ENCODE assay signal across 9 cellular contexts in the genomic region with DNA sequence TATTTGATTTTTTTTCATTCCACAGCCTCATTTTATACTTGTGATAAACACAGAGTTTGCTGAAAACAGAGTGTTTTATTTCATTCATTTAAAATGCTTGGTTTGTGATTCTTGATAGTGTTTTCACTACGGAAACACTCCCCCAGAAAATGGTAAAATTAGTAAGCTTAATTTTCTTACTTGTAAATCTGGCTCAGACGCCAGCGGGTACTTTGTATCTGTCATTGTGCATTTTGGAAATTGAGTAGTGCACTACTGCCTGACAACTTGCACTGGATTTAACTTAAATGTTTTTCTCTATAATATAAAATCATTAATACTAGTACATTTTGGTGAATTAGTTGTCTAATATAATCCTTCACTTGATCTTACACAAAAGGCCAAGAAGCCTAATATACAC. TPM values are rescaled to one million over a fixed set of nuclear protein-coding genes. Genes with fewer than 3 reads are reported as not detected.
DNase-seq lines count a peak whose midpoint lies in the region; ATAC-seq and TF ChIP-seq lines count a peak whose summit lies in the region.
"Had no signal": no experiment of that assay in that cellular context is flagged by ENCODE, and none has a peak within 500 bp of the region (broad histone marks: within the 10 kb centered on the region; RNA-seq: fewer than 3 reads in every experiment).

No MANE protein-coding gene starts in this region.

- peak overlapping the region; percentile 92 for H3K9ac ChIP-seq in mesenchymal stem cell (ENCODE audit: low read length)

- TF ChIP-seq CTCF in AG04450 (IDR thresholded peaks at IDR 0.05; ENCODE audit: low read depth, low read length): no peak

- no peak overlapping the region for H2AFZ ChIP-seq in mesenchymal stem cell (ENCODE audit: low read depth, low read length)

- H2BK15ac ChIP-seq in mesenchymal stem cell (ENCODE audit: low read depth, poor library complexity, severe bottlenecking): no peak overlapping the region

- no peak overlapping the region for H2BK5ac ChIP-seq in mesenchymal stem cell (ENCODE audit: low read depth, low read length, poor library complexity, severe bottlenecking)

- H3K4ac ChIP-seq in mesenchymal stem cell (ENCODE audit: low read depth in 1 of 2, low read length in 2 of 2): no peak overlapping the region

- no peak overlapping the region for H3K18ac ChIP-seq in mesenchymal stem cell (ENCODE audit: low read depth in 1 of 2, low read length in 2 of 2)

- no peaks in the 10 kb centered on the region for H3K4me1 ChIP-seq in mesenchymal stem cell (ENCODE audit: control insufficient read depth, insufficient read depth, low read depth, low read length)

- no peak overlapping the region for H4K91ac ChIP-seq in mesenchymal stem cell (ENCODE audit: low read length)

- POLR2A ChIA-PET in AG04450 (lab: Yijun Ruan, JAX): no interaction called here
- POLR2A ChIA-PET in activated naive CD8-positive, alpha-beta T cell treated with anti-CD3 and anti-CD28 coated beads, Interleukin-2, amount 10 ng/mL, durations not matched to agents 7 days and 5 days (lab: Charles Lee): interaction anchor here (1.1 to 4.0 kb wide), 6 partner anchors 9 to 128 kb away, joined by 3 to 35 read pairs (median 4); partner anchors contain the start of genes HINT3, NCOA7 and TRMT11

- H2BK12ac ChIP-seq in mesenchymal stem cell (ENCODE audit: low read length in 2 of 2): no peak overlapping the region

- peak; percentile 11 for ATAC-seq in HG02642 (IDR thresholded peaks at IDR 0.05; ENCODE audit: poor library complexity, unreplicated experiment)
- no peak for ATAC-seq in activated naive CD8-positive, alpha-beta T cell treated with anti-CD3 and anti-CD28 coated beads, Interleukin-2, amount 10 ng/mL, durations not matched to agents 7 days and 5 days (ENCODE audit: low read depth)
- ATAC-seq in effector memory CD8-positive, alpha-beta T cell (replicated peaks): no peak
- no peak for ATAC-seq in HG02973 (IDR thresholded peaks at IDR 0.05; ENCODE audit: unreplicated experiment)

- H3K14ac ChIP-seq in mesenchymal stem cell (ENCODE audit: low read length in 2 of 2): no peak overlapping the region

- DNase-seq in AG04450 (ENCODE audit: low read depth, low spot score) (no peak), mesenchymal stem cell (no peak), NAMALWA (ENCODE audit: low spot score) (no peak)
- no peak for DNase-seq in activated naive CD8-positive, alpha-beta T cell treated with anti-CD3 and anti-CD28 coated beads, Interleukin-2, amount 10 ng/mL, durations not matched to agents 7 days and 5 days
- DNase-seq in stimulated activated CD4-positive, alpha-beta T cell treated with anti-CD3 and anti-CD28 coated beads, Interleukin-12 subunit alpha, Interleukin-12 subunit beta, amount 100 ng/mL, for 4 hours: no peak
- DNase-seq in effector memory CD8-positive, alpha-beta T cell: no peak
- DNase-seq: DND-41 had no signal

- no peak overlapping the region for H2BK120ac ChIP-seq in mesenchymal stem cell (ENCODE audit: low read depth, low read length)

- peaks cover 51% of the 10 kb centered on the region for H3K36me3 Mint-ChIP-seq in activated naive CD8-positive, alpha-beta T cell treated with anti-CD3 and anti-CD28 coated beads, Interleukin-2, amount 10 ng/mL, durations not matched to agents 7 days and 5 days
- H3K36me3 Mint-ChIP-seq in effector memory CD8-positive, alpha-beta T cell (ENCODE audit: insufficient read depth): peaks cover 54% of the 10 kb centered on the region

- no peak overlapping the region for H3K23ac ChIP-seq in mesenchymal stem cell (ENCODE audit: low read length in 2 of 2)

- H3K4me3 ChIP-seq in AG04450 (ENCODE audit: low read depth, low read length) (peak overlapping the region; percentile 8; the same call in 1 of the 2 replicates), mesenchymal stem cell (ENCODE audit: insufficient read depth in 1 of 2, low read depth in 1 of 2, low read length in 2 of 2) (peak overlapping the region in 1 of 2 experiments; percentile 73)

- WGBS in mesenchymal stem cell: no CpG with 5 or more reads among the region's 3 CpGs

- CTCF ChIA-PET in AG04450 (lab: Charles Lee): interaction anchor here (1.0 to 3.5 kb wide), 2 partner anchors 13 to 37 kb away, joined by 3 to 12 read pairs; partner anchors contain the start of gene HINT3

- H4K8ac ChIP-seq in mesenchymal stem cell (ENCODE audit: low read length): no peak overlapping the region

- no peak overlapping the region for H2AK5ac ChIP-seq in mesenchymal stem cell (ENCODE audit: low read length, severe bottlenecking)

- no peaks in the 10 kb centered on the region for H3K27me3 Mint-ChIP-seq in activated naive CD8-positive, alpha-beta T cell treated with anti-CD3 and anti-CD28 coated beads, Interleukin-2, amount 10 ng/mL, durations not matched to agents 7 days and 5 days
- no peaks in the 10 kb centered on the region for H3K27me3 Mint-ChIP-seq in effector memory CD8-positive, alpha-beta T cell

- H3K4me3 Mint-ChIP-seq in activated naive CD8-positive, alpha-beta T cell treated with anti-CD3 and anti-CD28 coated beads, Interleukin-2, amount 10 ng/mL, durations not matched to agents 7 days and 5 days: peak overlapping the region; percentile 92
- no peak overlapping the region for H3K4me3 Mint-ChIP-seq in effector memory CD8-positive, alpha-beta T cell

- peaks cover 36% of the 10 kb centered on the region for H3K4me1 Mint-ChIP-seq in activated naive CD8-positive, alpha-beta T cell treated with anti-CD3 and anti-CD28 coated beads, Interleukin-2, amount 10 ng/mL, durations not matched to agents 7 days and 5 days
- H3K4me1 Mint-ChIP-seq in effector memory CD8-positive, alpha-beta T cell (ENCODE audit: low read depth in 2 of 2): peaks cover 16 to 23% of the 10 kb centered on the region in 2 donors

- H3K27ac Mint-ChIP-seq in activated naive CD8-positive, alpha-beta T cell treated with anti-CD3 and anti-CD28 coated beads, Interleukin-2, amount 10 ng/mL, durations not matched to agents 7 days and 5 days: peak overlapping the region; percentile 93
- H3K27ac Mint-ChIP-seq in effector memory CD8-positive, alpha-beta T cell: peak overlapping the region in 1 of 2 donors; percentile 88

- H3K4me2 ChIP-seq in mesenchymal stem cell (ENCODE audit: low read length, poor library complexity, severe bottlenecking): no peak overlapping the region

- peaks cover 11 to 62% of the 10 kb centered on the region in 2 experiments for H3K36me3 ChIP-seq in mesenchymal stem cell (ENCODE audit: control insufficient read depth in 1 of 2, insufficient read depth in 2 of 2, low read depth in 1 of 2, low read length in 2 of 2)

- H3K9me3 Mint-ChIP-seq in activated naive CD8-positive, alpha-beta T cell treated with anti-CD3 and anti-CD28 coated beads, Interleukin-2, amount 10 ng/mL, durations not matched to agents 7 days and 5 days: no peaks in the 10 kb centered on the region
- H3K9me3 Mint-ChIP-seq in effector memory CD8-positive, alpha-beta T cell: no peaks in the 10 kb centered on the region

- no peak overlapping the region for H3K27ac ChIP-seq in AG04450 (ENCODE audit: low read depth, low read length)
- no peak overlapping the region for H3K27ac ChIP-seq in mesenchymal stem cell (ENCODE audit: low read length, poor library complexity, severe bottlenecking)

- H3K9me3 ChIP-seq in AG04450 (ENCODE audit: control insufficient read depth, insufficient read depth, low read length) (no peaks in the 10 kb centered on the region), mesenchymal stem cell (ENCODE audit: control insufficient read depth, low read length) (no peaks in the 10 kb centered on the region)

- H3K27me3 ChIP-seq in AG04450 (ENCODE audit: control insufficient read depth, insufficient read depth, low read length) (no peaks in the 10 kb centered on the region), mesenchymal stem cell (ENCODE audit: control insufficient read depth in 1 of 2, insufficient read depth in 1 of 2, low read length in 2 of 2) (no peaks in the 10 kb centered on the region)

- no peaks in the 10 kb centered on the region for H3K79me1 ChIP-seq in mesenchymal stem cell (replicated peaks; ENCODE audit: low read length, poor library complexity, severe bottlenecking)

RNA-seq across cellular contexts. Expression of gene HINT3, which starts 37.0 kb away (rescaled TPM):
- 4.0 and 4.5 TPM in 2 replicates for polyA plus RNA-seq in AG04450 (2011; rRNA removed)
- polyA minus RNA-seq in AG04450 (2011; rRNA and poly(A)+ RNA removed): 1.6 and 2.4 TPM in 2 replicates
- total RNA-seq in activated naive CD8-positive, alpha-beta T cell treated with anti-CD3 and anti-CD28 coated beads, Interleukin-2, amount 10 ng/mL, durations not matched to agents 7 days and 5 days: 10 to 100 TPM; 10.6 to 10.8 TPM
- 11.7 TPM for polyA plus RNA-seq in mesenchymal stem cell (2013, experiment 1 of 2)
- polyA plus RNA-seq in mesenchymal stem cell (2013, experiment 2 of 2): 11.6 TPM
